1 cellular context compared by ENCODE assay signal in the genomic region with DNA sequence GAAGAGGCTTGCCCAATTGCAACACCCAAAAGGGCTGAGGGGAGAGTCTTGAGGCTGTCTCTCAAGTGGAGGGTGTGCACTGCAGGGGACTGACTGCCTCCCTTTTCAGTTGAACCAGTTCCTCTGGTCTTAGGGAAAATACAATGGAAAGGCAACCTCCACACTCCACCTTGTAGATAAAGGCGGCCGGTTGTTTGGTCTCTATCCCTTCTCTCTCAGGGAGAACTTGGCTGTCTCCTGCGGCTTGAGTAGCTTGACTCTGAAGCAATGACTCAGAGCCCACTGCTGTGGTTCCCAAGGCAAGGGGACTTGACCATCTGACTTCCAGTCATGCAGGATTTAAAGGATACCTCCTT.
TF ChIP-seq lines count a peak whose summit lies in the region.

No MANE protein-coding gene starts in this region.

TF ChIP-seq in K562, 482 proteins besides CTCF, POLR2A, EP300 and RAD21 (continued from another document and continues in another):
- TF ChIP-seq, protein P1, sequence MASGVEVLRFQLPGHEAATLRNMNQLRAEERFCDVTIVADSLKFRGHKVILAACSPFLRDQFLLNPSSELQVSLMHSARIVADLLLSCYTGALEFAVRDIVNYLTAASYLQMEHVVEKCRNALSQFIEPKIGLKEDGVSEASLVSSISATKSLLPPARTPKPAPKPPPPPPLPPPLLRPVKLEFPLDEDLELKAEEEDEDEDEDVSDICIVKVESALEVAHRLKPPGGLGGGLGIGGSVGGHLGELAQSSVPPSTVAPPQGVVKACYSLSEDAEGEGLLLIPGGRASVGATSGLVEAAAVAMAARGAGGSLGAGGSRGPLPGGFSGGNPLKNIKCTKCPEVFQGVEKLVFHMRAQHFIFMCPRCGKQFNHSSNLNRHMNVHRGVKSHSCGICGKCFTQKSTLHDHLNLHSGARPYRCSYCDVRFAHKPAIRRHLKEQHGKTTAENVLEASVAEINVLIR (CRISPR knock-in tag; IDR thresholded peaks at IDR 0.05), result no peak
- TF ChIP-seq, protein P2, sequence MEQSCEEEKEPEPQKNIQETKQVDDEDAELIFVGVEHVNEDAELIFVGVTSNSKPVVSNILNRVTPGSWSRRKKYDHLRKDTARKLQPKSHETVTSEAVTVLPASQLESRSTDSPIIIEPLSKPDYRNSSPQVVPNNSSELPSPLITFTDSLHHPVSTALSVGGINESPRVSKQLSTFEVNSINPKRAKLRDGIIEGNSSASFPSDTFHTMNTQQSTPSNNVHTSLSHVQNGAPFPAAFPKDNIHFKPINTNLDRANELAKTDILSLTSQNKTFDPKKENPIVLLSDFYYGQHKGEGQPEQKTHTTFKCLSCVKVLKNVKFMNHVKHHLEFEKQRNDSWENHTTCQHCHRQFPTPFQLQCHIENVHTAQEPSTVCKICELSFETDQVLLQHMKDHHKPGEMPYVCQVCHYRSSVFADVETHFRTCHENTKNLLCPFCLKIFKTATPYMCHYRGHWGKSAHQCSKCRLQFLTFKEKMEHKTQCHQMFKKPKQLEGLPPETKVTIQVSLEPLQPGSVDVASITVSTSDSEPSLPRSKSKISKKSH (CRISPR knock-in tag; IDR thresholded peaks at IDR 0.05), result no peak
- TF ChIP-seq KLF10 (CRISPR knock-in tag; IDR thresholded peaks at IDR 0.05), result no peak
- peak; percentile 24; the same call in 1 of the 2 replicates for TF ChIP-seq ARID1B (IDR thresholded peaks at IDR 0.05)
- no peak for TF ChIP-seq POLR2AphosphoS5 (IDR thresholded peaks at IDR 0.05; ENCODE audit: control insufficient read depth, insufficient read depth, low read depth, low read length)
- TF ChIP-seq CTBP1 (IDR thresholded peaks at IDR 0.05; ENCODE audit: borderline replicate concordance), result no peak
- no peak for TF ChIP-seq EWSR1 (IDR thresholded peaks at IDR 0.05; ENCODE audit: borderline replicate concordance, low read depth, partially characterized antibody)
- TF ChIP-seq, protein P3, sequence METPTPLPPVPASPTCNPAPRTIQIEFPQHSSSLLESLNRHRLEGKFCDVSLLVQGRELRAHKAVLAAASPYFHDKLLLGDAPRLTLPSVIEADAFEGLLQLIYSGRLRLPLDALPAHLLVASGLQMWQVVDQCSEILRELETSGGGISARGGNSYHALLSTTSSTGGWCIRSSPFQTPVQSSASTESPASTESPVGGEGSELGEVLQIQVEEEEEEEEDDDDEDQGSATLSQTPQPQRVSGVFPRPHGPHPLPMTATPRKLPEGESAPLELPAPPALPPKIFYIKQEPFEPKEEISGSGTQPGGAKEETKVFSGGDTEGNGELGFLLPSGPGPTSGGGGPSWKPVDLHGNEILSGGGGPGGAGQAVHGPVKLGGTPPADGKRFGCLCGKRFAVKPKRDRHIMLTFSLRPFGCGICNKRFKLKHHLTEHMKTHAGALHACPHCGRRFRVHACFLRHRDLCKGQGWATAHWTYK (CRISPR knock-in tag; IDR thresholded peaks at IDR 0.05), result no peak
- no peak for TF ChIP-seq EP400 (IDR thresholded peaks at IDR 0.05)
- no peak for TF ChIP-seq MCM7 (IDR thresholded peaks at IDR 0.05)
- no peak for TF ChIP-seq CEBPG (CRISPR knock-in tag; IDR thresholded peaks at IDR 0.05)
- peak in 1 of 2 experiments; percentile 21; a peak in 1 of 4 replicates for TF ChIP-seq CEBPG (tag; conservative IDR thresholded peaks at IDR 0.05 in 1 of 2, IDR thresholded peaks at IDR 0.05 in 1 of 2)
- TF ChIP-seq, protein P4, sequence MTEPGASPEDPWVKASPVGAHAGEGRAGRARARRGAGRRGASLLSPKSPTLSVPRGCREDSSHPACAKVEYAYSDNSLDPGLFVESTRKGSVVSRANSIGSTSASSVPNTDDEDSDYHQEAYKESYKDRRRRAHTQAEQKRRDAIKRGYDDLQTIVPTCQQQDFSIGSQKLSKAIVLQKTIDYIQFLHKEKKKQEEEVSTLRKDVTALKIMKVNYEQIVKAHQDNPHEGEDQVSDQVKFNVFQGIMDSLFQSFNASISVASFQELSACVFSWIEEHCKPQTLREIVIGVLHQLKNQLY (CRISPR knock-in tag; conservative IDR thresholded peaks at IDR 0.05), result no peak
- TF ChIP-seq TEAD4 (IDR thresholded peaks at IDR 0.05; ENCODE audit: low read length), result no peak
- TF ChIP-seq TEAD4 (CRISPR knock-in tag; IDR thresholded peaks at IDR 0.05; ENCODE audit: borderline replicate concordance), result no peak
- no peak for TF ChIP-seq KHSRP (IDR thresholded peaks at IDR 0.05)
- no peak for TF ChIP-seq RFX1 (IDR thresholded peaks at IDR 0.05)
- TF ChIP-seq, protein P5, sequence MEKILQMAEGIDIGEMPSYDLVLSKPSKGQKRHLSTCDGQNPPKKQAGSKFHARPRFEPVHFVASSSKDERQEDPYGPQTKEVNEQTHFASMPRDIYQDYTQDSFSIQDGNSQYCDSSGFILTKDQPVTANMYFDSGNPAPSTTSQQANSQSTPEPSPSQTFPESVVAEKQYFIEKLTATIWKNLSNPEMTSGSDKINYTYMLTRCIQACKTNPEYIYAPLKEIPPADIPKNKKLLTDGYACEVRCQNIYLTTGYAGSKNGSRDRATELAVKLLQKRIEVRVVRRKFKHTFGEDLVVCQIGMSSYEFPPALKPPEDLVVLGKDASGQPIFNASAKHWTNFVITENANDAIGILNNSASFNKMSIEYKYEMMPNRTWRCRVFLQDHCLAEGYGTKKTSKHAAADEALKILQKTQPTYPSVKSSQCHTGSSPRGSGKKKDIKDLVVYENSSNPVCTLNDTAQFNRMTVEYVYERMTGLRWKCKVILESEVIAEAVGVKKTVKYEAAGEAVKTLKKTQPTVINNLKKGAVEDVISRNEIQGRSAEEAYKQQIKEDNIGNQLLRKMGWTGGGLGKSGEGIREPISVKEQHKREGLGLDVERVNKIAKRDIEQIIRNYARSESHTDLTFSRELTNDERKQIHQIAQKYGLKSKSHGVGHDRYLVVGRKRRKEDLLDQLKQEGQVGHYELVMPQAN (IDR thresholded peaks at IDR 0.05; ENCODE audit: borderline replicate concordance), result no peak
- TF ChIP-seq, protein P6, sequence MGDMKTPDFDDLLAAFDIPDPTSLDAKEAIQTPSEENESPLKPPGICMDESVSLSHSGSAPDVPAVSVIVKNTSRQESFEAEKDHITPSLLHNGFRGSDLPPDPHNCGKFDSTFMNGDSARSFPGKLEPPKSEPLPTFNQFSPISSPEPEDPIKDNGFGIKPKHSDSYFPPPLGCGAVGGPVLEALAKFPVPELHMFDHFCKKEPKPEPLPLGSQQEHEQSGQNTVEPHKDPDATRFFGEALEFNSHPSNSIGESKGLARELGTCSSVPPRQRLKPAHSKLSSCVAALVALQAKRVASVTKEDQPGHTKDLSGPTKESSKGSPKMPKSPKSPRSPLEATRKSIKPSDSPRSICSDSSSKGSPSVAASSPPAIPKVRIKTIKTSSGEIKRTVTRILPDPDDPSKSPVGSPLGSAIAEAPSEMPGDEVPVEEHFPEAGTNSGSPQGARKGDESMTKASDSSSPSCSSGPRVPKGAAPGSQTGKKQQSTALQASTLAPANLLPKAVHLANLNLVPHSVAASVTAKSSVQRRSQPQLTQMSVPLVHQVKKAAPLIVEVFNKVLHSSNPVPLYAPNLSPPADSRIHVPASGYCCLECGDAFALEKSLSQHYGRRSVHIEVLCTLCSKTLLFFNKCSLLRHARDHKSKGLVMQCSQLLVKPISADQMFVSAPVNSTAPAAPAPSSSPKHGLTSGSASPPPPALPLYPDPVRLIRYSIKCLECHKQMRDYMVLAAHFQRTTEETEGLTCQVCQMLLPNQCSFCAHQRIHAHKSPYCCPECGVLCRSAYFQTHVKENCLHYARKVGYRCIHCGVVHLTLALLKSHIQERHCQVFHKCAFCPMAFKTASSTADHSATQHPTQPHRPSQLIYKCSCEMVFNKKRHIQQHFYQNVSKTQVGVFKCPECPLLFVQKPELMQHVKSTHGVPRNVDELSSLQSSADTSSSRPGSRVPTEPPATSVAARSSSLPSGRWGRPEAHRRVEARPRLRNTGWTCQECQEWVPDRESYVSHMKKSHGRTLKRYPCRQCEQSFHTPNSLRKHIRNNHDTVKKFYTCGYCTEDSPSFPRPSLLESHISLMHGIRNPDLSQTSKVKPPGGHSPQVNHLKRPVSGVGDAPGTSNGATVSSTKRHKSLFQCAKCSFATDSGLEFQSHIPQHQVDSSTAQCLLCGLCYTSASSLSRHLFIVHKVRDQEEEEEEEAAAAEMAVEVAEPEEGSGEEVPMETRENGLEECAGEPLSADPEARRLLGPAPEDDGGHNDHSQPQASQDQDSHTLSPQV (IDR thresholded peaks at IDR 0.05), result 0 out of 2 replicates have a peak, but pooled peaks have one; percentile 26
- TF ChIP-seq CSDE1 (IDR thresholded peaks at IDR 0.05), result no peak
- TF ChIP-seq, protein P7, sequence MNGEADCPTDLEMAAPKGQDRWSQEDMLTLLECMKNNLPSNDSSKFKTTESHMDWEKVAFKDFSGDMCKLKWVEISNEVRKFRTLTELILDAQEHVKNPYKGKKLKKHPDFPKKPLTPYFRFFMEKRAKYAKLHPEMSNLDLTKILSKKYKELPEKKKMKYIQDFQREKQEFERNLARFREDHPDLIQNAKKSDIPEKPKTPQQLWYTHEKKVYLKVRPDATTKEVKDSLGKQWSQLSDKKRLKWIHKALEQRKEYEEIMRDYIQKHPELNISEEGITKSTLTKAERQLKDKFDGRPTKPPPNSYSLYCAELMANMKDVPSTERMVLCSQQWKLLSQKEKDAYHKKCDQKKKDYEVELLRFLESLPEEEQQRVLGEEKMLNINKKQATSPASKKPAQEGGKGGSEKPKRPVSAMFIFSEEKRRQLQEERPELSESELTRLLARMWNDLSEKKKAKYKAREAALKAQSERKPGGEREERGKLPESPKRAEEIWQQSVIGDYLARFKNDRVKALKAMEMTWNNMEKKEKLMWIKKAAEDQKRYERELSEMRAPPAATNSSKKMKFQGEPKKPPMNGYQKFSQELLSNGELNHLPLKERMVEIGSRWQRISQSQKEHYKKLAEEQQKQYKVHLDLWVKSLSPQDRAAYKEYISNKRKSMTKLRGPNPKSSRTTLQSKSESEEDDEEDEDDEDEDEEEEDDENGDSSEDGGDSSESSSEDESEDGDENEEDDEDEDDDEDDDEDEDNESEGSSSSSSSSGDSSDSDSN (IDR thresholded peaks at IDR 0.05; ENCODE audit: borderline replicate concordance in 1 of 2, low read depth in 2 of 2, low read length in 2 of 2), result peak; percentile 50 to 71; a peak in 2 of 4 replicates
- TF ChIP-seq SMARCA4 (IDR thresholded peaks at IDR 0.05), result 0 out of 2 replicates have a peak, but pooled peaks have one; percentile 15
- TF ChIP-seq TAL1 (IDR thresholded peaks at IDR 0.05), result no peak
- TF ChIP-seq FOSL1 (tag; conservative IDR thresholded peaks at IDR 0.05), result peak; percentile 67
- no peak for TF ChIP-seq POLR2H (tag; IDR thresholded peaks at IDR 0.05; ENCODE audit: low read depth)
- TF ChIP-seq POU5F1 (IDR thresholded peaks at IDR 0.05; ENCODE audit: borderline replicate concordance, low read depth, low read length, partially characterized antibody), result no peak
- no peak for TF ChIP-seq ETS2 (tag; IDR thresholded peaks at IDR 0.05; ENCODE audit: borderline replicate concordance, poor library complexity, severe bottlenecking)
- TF ChIP-seq, protein P8, sequence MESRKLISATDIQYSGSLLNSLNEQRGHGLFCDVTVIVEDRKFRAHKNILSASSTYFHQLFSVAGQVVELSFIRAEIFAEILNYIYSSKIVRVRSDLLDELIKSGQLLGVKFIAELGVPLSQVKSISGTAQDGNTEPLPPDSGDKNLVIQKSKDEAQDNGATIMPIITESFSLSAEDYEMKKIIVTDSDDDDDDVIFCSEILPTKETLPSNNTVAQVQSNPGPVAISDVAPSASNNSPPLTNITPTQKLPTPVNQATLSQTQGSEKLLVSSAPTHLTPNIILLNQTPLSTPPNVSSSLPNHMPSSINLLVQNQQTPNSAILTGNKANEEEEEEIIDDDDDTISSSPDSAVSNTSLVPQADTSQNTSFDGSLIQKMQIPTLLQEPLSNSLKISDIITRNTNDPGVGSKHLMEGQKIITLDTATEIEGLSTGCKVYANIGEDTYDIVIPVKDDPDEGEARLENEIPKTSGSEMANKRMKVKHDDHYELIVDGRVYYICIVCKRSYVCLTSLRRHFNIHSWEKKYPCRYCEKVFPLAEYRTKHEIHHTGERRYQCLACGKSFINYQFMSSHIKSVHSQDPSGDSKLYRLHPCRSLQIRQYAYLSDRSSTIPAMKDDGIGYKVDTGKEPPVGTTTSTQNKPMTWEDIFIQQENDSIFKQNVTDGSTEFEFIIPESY (CRISPR knock-in tag; IDR thresholded peaks at IDR 0.05), result no peak
- TF ChIP-seq HDAC1 (IDR thresholded peaks at IDR 0.05), result no peak
- TF ChIP-seq BCL6 (CRISPR knock-in tag; IDR thresholded peaks at IDR 0.05), result no peak
- TF ChIP-seq HDGF (IDR thresholded peaks at IDR 0.05), result no peak
- no peak for TF ChIP-seq LARP7 (IDR thresholded peaks at IDR 0.05)
- TF ChIP-seq, protein P9, sequence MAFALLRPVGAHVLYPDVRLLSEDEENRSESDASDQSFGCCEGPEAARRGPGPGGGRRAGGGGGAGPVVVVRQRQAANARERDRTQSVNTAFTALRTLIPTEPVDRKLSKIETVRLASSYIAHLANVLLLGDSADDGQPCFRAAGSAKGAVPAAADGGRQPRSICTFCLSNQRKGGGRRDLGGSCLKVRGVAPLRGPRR (CRISPR knock-in tag; IDR thresholded peaks at IDR 0.05), result no peak
- no peak; the same call in 1 of the 2 replicates for TF ChIP-seq JUND (IDR thresholded peaks at IDR 0.05; ENCODE audit: borderline replicate concordance, low read depth, low read length)
- TF ChIP-seq JUND (tag; IDR thresholded peaks at IDR 0.05; ENCODE audit: borderline replicate concordance, low read depth, low read length), result no peak; the same call in 2 of the 3 replicates
- TF ChIP-seq, protein P10, sequence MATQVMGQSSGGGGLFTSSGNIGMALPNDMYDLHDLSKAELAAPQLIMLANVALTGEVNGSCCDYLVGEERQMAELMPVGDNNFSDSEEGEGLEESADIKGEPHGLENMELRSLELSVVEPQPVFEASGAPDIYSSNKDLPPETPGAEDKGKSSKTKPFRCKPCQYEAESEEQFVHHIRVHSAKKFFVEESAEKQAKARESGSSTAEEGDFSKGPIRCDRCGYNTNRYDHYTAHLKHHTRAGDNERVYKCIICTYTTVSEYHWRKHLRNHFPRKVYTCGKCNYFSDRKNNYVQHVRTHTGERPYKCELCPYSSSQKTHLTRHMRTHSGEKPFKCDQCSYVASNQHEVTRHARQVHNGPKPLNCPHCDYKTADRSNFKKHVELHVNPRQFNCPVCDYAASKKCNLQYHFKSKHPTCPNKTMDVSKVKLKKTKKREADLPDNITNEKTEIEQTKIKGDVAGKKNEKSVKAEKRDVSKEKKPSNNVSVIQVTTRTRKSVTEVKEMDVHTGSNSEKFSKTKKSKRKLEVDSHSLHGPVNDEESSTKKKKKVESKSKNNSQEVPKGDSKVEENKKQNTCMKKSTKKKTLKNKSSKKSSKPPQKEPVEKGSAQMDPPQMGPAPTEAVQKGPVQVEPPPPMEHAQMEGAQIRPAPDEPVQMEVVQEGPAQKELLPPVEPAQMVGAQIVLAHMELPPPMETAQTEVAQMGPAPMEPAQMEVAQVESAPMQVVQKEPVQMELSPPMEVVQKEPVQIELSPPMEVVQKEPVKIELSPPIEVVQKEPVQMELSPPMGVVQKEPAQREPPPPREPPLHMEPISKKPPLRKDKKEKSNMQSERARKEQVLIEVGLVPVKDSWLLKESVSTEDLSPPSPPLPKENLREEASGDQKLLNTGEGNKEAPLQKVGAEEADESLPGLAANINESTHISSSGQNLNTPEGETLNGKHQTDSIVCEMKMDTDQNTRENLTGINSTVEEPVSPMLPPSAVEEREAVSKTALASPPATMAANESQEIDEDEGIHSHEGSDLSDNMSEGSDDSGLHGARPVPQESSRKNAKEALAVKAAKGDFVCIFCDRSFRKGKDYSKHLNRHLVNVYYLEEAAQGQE (CRISPR knock-in tag; IDR thresholded peaks at IDR 0.05; ENCODE audit: low read depth), result no peak
- no peak for TF ChIP-seq ZNF224 (CRISPR knock-in tag; IDR thresholded peaks at IDR 0.05)
- no peak for TF ChIP-seq KAT7 (CRISPR knock-in tag; IDR thresholded peaks at IDR 0.05; ENCODE audit: borderline replicate concordance)
- no peak for TF ChIP-seq TRIM28 (IDR thresholded peaks at IDR 0.05)
